ENCODE assay signal across 1 cellular context in genomic region chrX:15298201-15298600, GRCh38.
TF ChIP-seq lines count a peak whose summit lies in the region.

No MANE protein-coding gene starts in this region.

TF ChIP-seq in SK-N-SH treated with all-trans-retinoic acid at 6 μM for 48 hours, 23 proteins besides CTCF, POLR2A, EP300 and RAD21 (continued from another document):
- TF ChIP-seq CREB5 (CRISPR knock-in tag; IDR thresholded peaks at IDR 0.05; ENCODE audit: low read depth) (no peak), ZNF565 (CRISPR knock-in tag; conservative IDR thresholded peaks at IDR 0.05; ENCODE audit: low read depth) (no peak), RARB (CRISPR knock-in tag; IDR thresholded peaks at IDR 0.05) (no peak), CSRNP3 (CRISPR knock-in tag; IDR thresholded peaks at IDR 0.05) (no peak), ZNF70 (CRISPR knock-in tag; IDR thresholded peaks at IDR 0.05) (no peak), BACH2 (CRISPR knock-in tag; IDR thresholded peaks at IDR 0.05; ENCODE audit: borderline replicate concordance) (no peak), TOX (CRISPR knock-in tag; IDR thresholded peaks at IDR 0.05; ENCODE audit: borderline replicate concordance) (no peak), ZFP30 (CRISPR knock-in tag; IDR thresholded peaks at IDR 0.05) (no peak), ZNF8 (CRISPR knock-in tag; IDR thresholded peaks at IDR 0.05) (no peak), OSR1 (CRISPR knock-in tag; IDR thresholded peaks at IDR 0.05) (no peak), ZC3H10 (CRISPR knock-in tag; IDR thresholded peaks at IDR 0.05) (no peak), SNAI2 (CRISPR knock-in tag; IDR thresholded peaks at IDR 0.05) (no peak), ARNTL (CRISPR knock-in tag; IDR thresholded peaks at IDR 0.05; ENCODE audit: borderline replicate concordance, low read depth) (no peak), TCF4 (CRISPR knock-in tag; IDR thresholded peaks at IDR 0.05; ENCODE audit: borderline replicate concordance) (no peak), PPARA (CRISPR knock-in tag; IDR thresholded peaks at IDR 0.05; ENCODE audit: borderline replicate concordance) (no peak), CSDC2 (CRISPR knock-in tag; IDR thresholded peaks at IDR 0.05) (no peak)
- TF ChIP-seq, protein P1, sequence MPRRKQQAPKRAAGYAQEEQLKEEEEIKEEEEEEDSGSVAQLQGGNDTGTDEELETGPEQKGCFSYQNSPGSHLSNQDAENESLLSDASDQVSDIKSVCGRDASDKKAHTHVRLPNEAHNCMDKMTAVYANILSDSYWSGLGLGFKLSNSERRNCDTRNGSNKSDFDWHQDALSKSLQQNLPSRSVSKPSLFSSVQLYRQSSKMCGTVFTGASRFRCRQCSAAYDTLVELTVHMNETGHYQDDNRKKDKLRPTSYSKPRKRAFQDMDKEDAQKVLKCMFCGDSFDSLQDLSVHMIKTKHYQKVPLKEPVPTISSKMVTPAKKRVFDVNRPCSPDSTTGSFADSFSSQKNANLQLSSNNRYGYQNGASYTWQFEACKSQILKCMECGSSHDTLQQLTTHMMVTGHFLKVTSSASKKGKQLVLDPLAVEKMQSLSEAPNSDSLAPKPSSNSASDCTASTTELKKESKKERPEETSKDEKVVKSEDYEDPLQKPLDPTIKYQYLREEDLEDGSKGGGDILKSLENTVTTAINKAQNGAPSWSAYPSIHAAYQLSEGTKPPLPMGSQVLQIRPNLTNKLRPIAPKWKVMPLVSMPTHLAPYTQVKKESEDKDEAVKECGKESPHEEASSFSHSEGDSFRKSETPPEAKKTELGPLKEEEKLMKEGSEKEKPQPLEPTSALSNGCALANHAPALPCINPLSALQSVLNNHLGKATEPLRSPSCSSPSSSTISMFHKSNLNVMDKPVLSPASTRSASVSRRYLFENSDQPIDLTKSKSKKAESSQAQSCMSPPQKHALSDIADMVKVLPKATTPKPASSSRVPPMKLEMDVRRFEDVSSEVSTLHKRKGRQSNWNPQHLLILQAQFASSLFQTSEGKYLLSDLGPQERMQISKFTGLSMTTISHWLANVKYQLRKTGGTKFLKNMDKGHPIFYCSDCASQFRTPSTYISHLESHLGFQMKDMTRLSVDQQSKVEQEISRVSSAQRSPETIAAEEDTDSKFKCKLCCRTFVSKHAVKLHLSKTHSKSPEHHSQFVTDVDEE (CRISPR knock-in tag; IDR thresholded peaks at IDR 0.05): no peak
